In genomic region chr17:1485311-1485747, GRCh38 we compare ENCODE assay signal across 8 cellular contexts. TPM values are rescaled to one million over a fixed set of nuclear protein-coding genes. Genes with fewer than 3 reads are reported as not detected.
DNase-seq lines count a peak whose midpoint lies in the region; ATAC-seq lines count a peak whose summit lies in the region.

No MANE protein-coding gene starts in this region.

- H3K27me3 Mint-ChIP-seq in T-cell (no peaks in the 10 kb centered on the region), naive B cell (no peaks in the 10 kb centered on the region)
- no peaks in the 10 kb centered on the region for H3K27me3 Mint-ChIP-seq in effector memory CD8-positive, alpha-beta T cell

- H3K36me3 Mint-ChIP-seq in T-cell, result peaks cover 14% of the 10 kb centered on the region
- H3K36me3 Mint-ChIP-seq in effector memory CD8-positive, alpha-beta T cell (ENCODE audit: insufficient read depth), result peaks cover 12% of the 10 kb centered on the region
- peaks cover 0 to 17% of the 10 kb centered on the region in 2 donors for H3K36me3 Mint-ChIP-seq in naive B cell

- DNase-seq in T-cell (peak in 2 of 34 experiments; percentile 17 to 23), naive B cell (no peak), A172 (ENCODE audit: low spot score) (no peak), NCI-H2196 (lab: John Stamatoyannopoulos, UW; ENCODE audit: unreplicated experiment) (no peak)
- DNase-seq in effector memory CD8-positive, alpha-beta T cell, result no peak

- CTCF ChIA-PET in T-cell (lab: Charles Lee), result no interaction called here

- H3K4me3 Mint-ChIP-seq in T-cell (peak overlapping the region; percentile 69 to 84 (median 74)), naive B cell (peak overlapping the region; percentile 88 to 98 (median 95))
- H3K4me3 Mint-ChIP-seq in effector memory CD8-positive, alpha-beta T cell, result peak overlapping the region; percentile 68 to 76

- peak; percentile 2 for ATAC-seq in HG02610 (IDR thresholded peaks at IDR 0.05; ENCODE audit: unreplicated experiment)
- ATAC-seq in T-cell (replicated peaks in 1 of 4), result peak in 1 of 4 experiments; percentile 15
- no peak for ATAC-seq in effector memory CD8-positive, alpha-beta T cell (replicated peaks)
- peak; percentile 7 to 12 for ATAC-seq in naive B cell (ENCODE audit: low read depth in 2 of 2)
- no peak for ATAC-seq in HG02571 (IDR thresholded peaks at IDR 0.05; ENCODE audit: unreplicated experiment)

- H3K4me3 ChIP-seq in GM08714 (ENCODE audit: low read length), result peak overlapping the region; percentile 59; the same call in 1 of the 2 replicates

- H3K4me1 Mint-ChIP-seq in T-cell (peaks cover 22 to 30% (median 25%) of the 10 kb centered on the region in 3 donors), naive B cell (peaks cover 35 to 49% (median 46%) of the 10 kb centered on the region in 3 donors)
- H3K4me1 Mint-ChIP-seq in effector memory CD8-positive, alpha-beta T cell (ENCODE audit: low read depth in 2 of 2), result peaks cover 8 to 11% of the 10 kb centered on the region in 2 donors

- H3K9me3 Mint-ChIP-seq in T-cell, result no peaks in the 10 kb centered on the region
- H3K9me3 Mint-ChIP-seq in effector memory CD8-positive, alpha-beta T cell, result no peaks in the 10 kb centered on the region
- H3K9me3 Mint-ChIP-seq in naive B cell, result no peaks in the 10 kb centered on the region

- POLR2A ChIA-PET in T-cell (lab: Charles Lee), result no interaction called here

- H3K27ac Mint-ChIP-seq in T-cell, result peak overlapping the region in 1 of 2 donors; percentile 82
- peak overlapping the region; percentile 16 to 53 for H3K27ac Mint-ChIP-seq in effector memory CD8-positive, alpha-beta T cell
- peak overlapping the region; percentile 96 to 100 (median 99) for H3K27ac Mint-ChIP-seq in naive B cell

RNA-seq across cellular contexts. Expression of gene MYO1C, which starts 7.2 kb away (rescaled TPM):
- 10 to 100 TPM; 18.0 to 41.5 (median 31.2) TPM for total RNA-seq in T-cell
- 10 to 100 TPM; 12.0 to 32.5 (median 21.4) TPM for polyA plus RNA-seq in naive B cell (ENCODE audit: low read depth in 6 of 6)
- 148 and 155 TPM in 2 replicates for total RNA-seq in A172 (2014; rRNA removed; shearing (Covaris generic))

RNA-seq across cellular contexts. Expression of gene CRK, which starts 29.3 kb away (rescaled TPM):
- total RNA-seq in T-cell, result 10 to 100 TPM; 18.0 to 26.8 (median 22.6) TPM
- polyA plus RNA-seq in naive B cell (ENCODE audit: low read depth in 6 of 6), result 10 to 100 TPM; 28.1 to 34.6 (median 32.3) TPM
- total RNA-seq in A172 (2014; rRNA removed; shearing (Covaris generic)), result 84.2 and 89.2 TPM in 2 replicates

RNA-seq across cellular contexts. Expression of gene INPP5K, which starts 31.1 kb away (rescaled TPM):
- total RNA-seq in T-cell, result 100 to 1,000 TPM in 2 of 5 donors, 10 to 100 TPM in 3; 91.1 to 184 (median 97.0) TPM
- 100 to 1,000 TPM in 1 of 6 donors, 10 to 100 TPM in 5; 57.0 to 102 (median 61.1) TPM for polyA plus RNA-seq in naive B cell (ENCODE audit: low read depth in 6 of 6)
- total RNA-seq in A172 (2014; rRNA removed; shearing (Covaris generic)), result 36.1 and 40.8 TPM in 2 replicates

Comparison
In these comparisons a context has a peak if more than half of its experiments do, and no peak if none do; other contexts are left out.
1. ATAC-seq: peak in HG02610 (single experiment) and naive B cell (2 of 2); none in effector memory CD8-positive, alpha-beta T cell (single experiment) and HG02571 (single experiment).
2. Peak in every context shown above with its lines, with median percentiles within 50 percentile points of each other: H3K4me3 Mint-ChIP-seq.